Comparison of ENCODE assay signal across 18 cellular contexts in the genomic region with DNA sequence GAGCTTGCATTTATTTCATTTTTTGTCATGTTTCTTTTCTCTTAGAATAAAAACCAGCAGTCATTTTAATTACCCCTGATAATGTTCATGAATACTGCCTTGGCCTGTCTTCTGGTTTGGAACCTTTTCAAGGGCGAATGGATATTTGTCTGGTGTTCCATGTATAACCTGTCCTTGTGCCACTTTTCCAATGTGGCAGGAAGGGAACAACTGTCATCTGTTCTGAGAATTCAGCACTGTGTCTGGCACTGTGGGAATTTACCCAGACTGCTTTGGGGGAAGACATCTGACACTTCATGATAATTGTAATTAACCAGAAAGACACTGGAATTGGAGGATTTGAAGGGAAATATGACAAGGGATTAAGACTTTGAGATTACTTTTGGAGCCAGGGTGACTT.
"Had no signal": no experiment of that assay in that cellular context is flagged by ENCODE, and none has a peak within 500 bp of the region (broad histone marks: within the 10 kb centered on the region; RNA-seq: fewer than 3 reads in every experiment).

No MANE protein-coding gene starts in this region.

- H3K9me3 Mint-ChIP-seq: activated B cell treated with CpG ODN at 0.5 μM for 24 hours; activated CD4-positive, alpha-beta memory T cell treated with anti-CD3 and anti-CD28 coated beads for 36 hours; activated CD4-positive, alpha-beta T cell treated with anti-CD3 and anti-CD28 coated beads, Interleukin-2, amount 10 ng/mL, durations not matched to agents 24 days and 14 days; activated naive CD4-positive, alpha-beta T cell treated with anti-CD3 and anti-CD28 coated beads for 36 hours; activated T-cell treated with anti-CD3 and anti-CD28 coated beads, Interleukin-2, amount 50 U/mL, for 4 hours; central memory CD8-positive, alpha-beta T cell; T-cell had no signal

- H3K4me3 ChIP-seq: K562 had no signal

- H3K4me1 Mint-ChIP-seq: activated B cell treated with CpG ODN at 0.5 μM for 24 hours; activated CD4-positive, alpha-beta T cell treated with anti-CD3 and anti-CD28 coated beads, Interleukin-2, amount 10 ng/mL, durations not matched to agents 24 days and 14 days; central memory CD8-positive, alpha-beta T cell had no signal

- FAIRE-seq: K562 had no signal

- H3K4me3 Mint-ChIP-seq: activated B cell treated with CpG ODN at 0.5 μM for 24 hours; activated CD4-positive, alpha-beta memory T cell treated with anti-CD3 and anti-CD28 coated beads for 36 hours; activated CD4-positive, alpha-beta T cell treated with anti-CD3 and anti-CD28 coated beads, Interleukin-2, amount 10 ng/mL, durations not matched to agents 24 days and 14 days; activated naive CD4-positive, alpha-beta T cell treated with anti-CD3 and anti-CD28 coated beads for 36 hours; activated naive CD8-positive, alpha-beta T cell; activated T-cell treated with anti-CD3 and anti-CD28 coated beads, Interleukin-2, amount 50 U/mL, for 4 hours; central memory CD8-positive, alpha-beta T cell; T-cell had no signal

- H3K36me3 Mint-ChIP-seq: activated CD4-positive, alpha-beta memory T cell treated with anti-CD3 and anti-CD28 coated beads for 36 hours; activated naive CD8-positive, alpha-beta T cell; T-cell had no signal

- H3K27ac ChIP-seq: SK-N-MC had no signal

- ATAC-seq: activated T-cell treated with anti-CD3 and anti-CD28 coated beads, Interleukin-2, amount 50 U/mL, for 4 hours; T-cell had no signal

- H3K27ac Mint-ChIP-seq: activated B cell treated with CpG ODN at 0.5 μM for 24 hours; activated CD4-positive, alpha-beta memory T cell treated with anti-CD3 and anti-CD28 coated beads for 36 hours; activated CD4-positive, alpha-beta T cell treated with anti-CD3 and anti-CD28 coated beads, Interleukin-2, amount 10 ng/mL, durations not matched to agents 24 days and 14 days; activated naive CD4-positive, alpha-beta T cell treated with anti-CD3 and anti-CD28 coated beads for 36 hours; activated naive CD8-positive, alpha-beta T cell; T-cell had no signal

- H3K27me3 Mint-ChIP-seq: activated B cell treated with CpG ODN at 0.5 μM for 24 hours; activated naive CD8-positive, alpha-beta T cell had no signal

- DNase-seq: activated B cell treated with CpG ODN at 0.5 μM for 24 hours; activated CD4-positive, alpha-beta memory T cell treated with anti-CD3 and anti-CD28 coated beads for 36 hours; activated CD4-positive, alpha-beta T cell treated with anti-CD3 and anti-CD28 coated beads for 1 hour; activated CD4-positive, alpha-beta T cell treated with anti-CD3 and anti-CD28 coated beads, Interleukin-2, amount 10 ng/mL, durations not matched to agents 24 days and 14 days; activated CD8-positive, alpha-beta memory T cell treated with anti-CD3 and anti-CD28 coated beads for 24 hours; activated gamma-delta T cell; activated naive CD4-positive, alpha-beta T cell treated with anti-CD3 and anti-CD28 coated beads for 36 hours; activated T-cell treated with anti-CD3 and anti-CD28 coated beads, Interleukin-2, amount 50 U/mL, for 4 hours; aorta; Karpas-422; MM.1S; T-cell; T-helper 2 cell; T1000 had no signal
